ENCODE assay signal across 1 cellular context in the genomic region with DNA sequence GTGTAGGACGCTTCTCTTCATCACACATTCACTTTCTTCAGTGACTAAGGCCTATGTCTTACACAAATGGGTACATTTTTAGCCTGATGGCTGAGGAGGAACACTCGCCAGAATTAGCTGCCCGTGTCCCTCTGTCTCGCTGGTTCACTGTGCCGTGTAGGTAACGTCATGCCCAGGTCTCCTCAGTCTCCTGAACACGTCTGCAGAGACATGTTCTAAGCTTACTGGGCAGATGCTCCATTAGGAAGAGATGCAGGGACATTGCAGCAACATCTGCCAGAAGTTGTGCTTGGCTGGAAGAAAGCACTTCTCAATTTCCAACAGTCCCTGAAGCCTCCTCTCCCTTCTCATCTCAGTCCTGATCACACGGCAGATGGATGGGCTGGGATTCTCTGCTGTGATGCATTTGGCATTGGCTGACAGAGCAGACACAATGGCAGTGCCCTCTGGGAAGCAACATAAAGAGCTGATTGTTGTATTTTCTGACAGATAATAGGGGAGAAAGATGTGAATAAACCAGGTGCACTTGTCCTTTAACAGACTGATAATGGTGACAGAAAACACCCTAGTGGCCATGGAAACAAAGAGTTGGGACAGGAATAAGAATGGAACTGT.
TF ChIP-seq lines count a peak whose summit lies in the region.

No MANE protein-coding gene starts in this region.

TF ChIP-seq in H1, 55 proteins besides CTCF, POLR2A, EP300 and RAD21 (continued from another document):
- TF ChIP-seq ASH2L (IDR thresholded peaks at IDR 0.05; ENCODE audit: low read length) (no peak), HDAC2 (IDR thresholded peaks at IDR 0.05; ENCODE audit: borderline replicate concordance in 1 of 2, low read depth in 2 of 2, low read length in 2 of 2) (no peak), E2F6 (IDR thresholded peaks at IDR 0.05) (no peak), TCF12 (IDR thresholded peaks at IDR 0.05; ENCODE audit: low read depth, low read length) (no peak), BCL11A (IDR thresholded peaks at IDR 0.05; ENCODE audit: low read depth in 2 of 2, low read length in 2 of 2) (no peak), HDAC6 (IDR thresholded peaks at IDR 0.05; ENCODE audit: low read depth, low read length) (no peak), SIX5 (IDR thresholded peaks at IDR 0.05; ENCODE audit: low read depth, low read length) (no peak), CTBP2 (IDR thresholded peaks at IDR 0.05; ENCODE audit: borderline replicate concordance, insufficient read depth, insufficient read length, low read length) (no peak), GABPA (IDR thresholded peaks at IDR 0.05; ENCODE audit: borderline replicate concordance, insufficient read depth, low read length) (no peak), RFX5 (IDR thresholded peaks at IDR 0.05; ENCODE audit: borderline replicate concordance, low read depth, low read length) (no peak), SP1 (IDR thresholded peaks at IDR 0.05; ENCODE audit: low read depth, low read length) (no peak), CHD2 (IDR thresholded peaks at IDR 0.05; ENCODE audit: low read length) (no peak), SAP30 (IDR thresholded peaks at IDR 0.05; ENCODE audit: insufficient read depth, insufficient replicate concordance, low read length) (no peak), NRF1 (IDR thresholded peaks at IDR 0.05; ENCODE audit: low read depth, low read length) (no peak), KDM4A (IDR thresholded peaks at IDR 0.05; ENCODE audit: low read depth, low read length, severe bottlenecking) (no peak), MAFK (IDR thresholded peaks at IDR 0.05; ENCODE audit: low read depth, low read length) (no peak), MAX (IDR thresholded peaks at IDR 0.05) (no peak), TAF1 (IDR thresholded peaks at IDR 0.05; ENCODE audit: low read depth, low read length) (no peak), TAF7 (optimal IDR thresholded peaks at IDR 0.05; ENCODE audit: borderline replicate concordance, low read depth, low read length) (no peak)
TF ChIP-seq in H1: peak in this region for 0.
